1 cellular context compared by ENCODE assay signal in the genomic region with DNA sequence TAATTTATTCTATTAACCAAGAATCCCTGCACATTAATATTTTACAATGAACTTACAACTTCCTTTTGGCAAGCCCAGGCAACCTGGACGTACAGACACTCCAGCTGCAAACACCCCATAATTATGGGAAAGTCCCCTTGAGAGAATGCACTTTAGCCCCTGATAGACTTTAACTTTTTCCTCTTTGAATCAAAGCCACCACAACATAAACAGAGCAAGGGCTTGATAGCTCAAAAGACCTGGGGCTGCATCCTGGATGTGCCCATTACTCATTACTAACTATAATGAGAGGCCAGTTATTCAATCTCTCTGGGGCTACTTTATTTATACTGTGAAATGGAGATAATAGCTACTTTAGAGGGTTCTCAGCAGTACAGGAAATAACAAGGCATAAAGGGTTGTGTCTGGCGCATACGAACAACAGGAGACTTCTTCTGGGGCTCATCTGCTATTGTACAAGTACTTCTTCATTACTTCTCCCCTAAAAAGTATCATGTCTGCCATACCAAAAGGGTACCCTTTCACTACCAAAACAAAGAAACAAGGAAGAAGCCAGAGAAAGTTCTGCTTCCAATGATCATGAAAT.
TF ChIP-seq lines count a peak whose summit lies in the region.

No MANE protein-coding gene starts in this region.

TF ChIP-seq in endothelial cell of umbilical vein, 7 proteins besides CTCF, POLR2A, EP300 and RAD21:
- TF ChIP-seq POLR2AphosphoS5 (IDR thresholded peaks at IDR 0.05; ENCODE audit: insufficient read depth, low read depth, low read length) (no peak), EZH2 (IDR thresholded peaks at IDR 0.05; ENCODE audit: borderline replicate concordance, low read depth, low read length, severe bottlenecking) (no peak), GATA2 (IDR thresholded peaks at IDR 0.05; ENCODE audit: insufficient read depth, insufficient read length, low read depth, low read length) (no peak), FOS (IDR thresholded peaks at IDR 0.05; ENCODE audit: borderline replicate concordance, insufficient read depth, low read length) (no peak), MYC (IDR thresholded peaks at IDR 0.05; ENCODE audit: low read depth, low read length) (no peak)
- TF ChIP-seq, protein P1, sequence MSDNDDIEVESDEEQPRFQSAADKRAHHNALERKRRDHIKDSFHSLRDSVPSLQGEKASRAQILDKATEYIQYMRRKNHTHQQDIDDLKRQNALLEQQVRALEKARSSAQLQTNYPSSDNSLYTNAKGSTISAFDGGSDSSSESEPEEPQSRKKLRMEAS (IDR thresholded peaks at IDR 0.05; ENCODE audit: insufficient read depth, insufficient read length): no peak
